ENCODE assay signal across 8 cellular contexts in genomic region chr16:88784856-88785105, GRCh38. TPM values are rescaled to one million over a fixed set of nuclear protein-coding genes. Genes with fewer than 3 reads are reported as not detected.
DNase-seq lines count a peak whose midpoint lies in the region; ATAC-seq and TF ChIP-seq lines count a peak whose summit lies in the region.

No MANE protein-coding gene starts in this region.

- TF ChIP-seq CTCF in GM12875 (IDR thresholded peaks at IDR 0.05; ENCODE audit: borderline replicate concordance, insufficient read depth, low read depth, low read length) (no peak), SK-N-SH (IDR thresholded peaks at IDR 0.05) (no peak)

- peaks cover 41% of the 10 kb centered on the region for H4K20me1 ChIP-seq in SK-N-SH (ENCODE audit: insufficient read depth)

- peaks cover 55% of the 10 kb centered on the region for H3K79me2 ChIP-seq in SK-N-SH (ENCODE audit: insufficient read depth)

- H3K9me2 ChIP-seq in SK-N-SH: no peaks in the 10 kb centered on the region

- H3K36me3 ChIP-seq in SK-N-SH (replicated peaks in 1 of 2; ENCODE audit: control insufficient read depth in 1 of 2, insufficient read depth in 2 of 2, low read length in 1 of 2): no peaks in the 10 kb centered on the region

- no peaks in the 10 kb centered on the region for H3K27me3 ChIP-seq in SK-N-SH (ENCODE audit: insufficient read depth)

- 0% methylated on average over 3 of the region's 32 CpGs for WGBS in SK-N-SH (ENCODE audit: low lambda C conversion rate)

- peak overlapping the region in 1 of 2 experiments; percentile 84; a peak in 2 of 4 replicates for H3K27ac ChIP-seq in SK-N-SH (ENCODE audit: low read depth in 2 of 2, low read length in 1 of 2)

- no peak overlapping the region for H2AFZ ChIP-seq in SK-N-SH (ENCODE audit: low read depth)

- peaks cover 20% of the 10 kb centered on the region for H3F3A ChIP-seq in SK-N-SH (replicated peaks; ENCODE audit: insufficient read depth)

- intact Hi-C loops in Right ventricle myocardium superior (cut with DNase I): loop anchor here (2.0 kb wide), 1 partner anchor 40 kb away; no protein-coding TSS in a partner anchor

- peak overlapping the region; percentile 81 for H3K4me3 ChIP-seq in GM12875 (ENCODE audit: low read depth, low read length)
- H3K4me3 ChIP-seq in SK-N-SH (ENCODE audit: low read depth in 2 of 2, low read length in 1 of 2): peak overlapping the region; percentile 58 to 76
- peak overlapping the region; percentile 70 for H3K4me3 ChIP-seq in skeletal muscle cell (ENCODE audit: low read depth, low read length)

- POLR2A ChIA-PET in SK-N-SH (lab: Yijun Ruan, JAX): no interaction called here

- ATAC-seq in Right ventricle myocardium superior (ENCODE audit: poor library complexity): peak; percentile 32

- peak overlapping the region; percentile 81 for H3K9ac ChIP-seq in SK-N-SH

- H3K4me2 ChIP-seq in SK-N-SH: peak overlapping the region; percentile 91

- no peak for TF ChIP-seq RAD21 in SK-N-SH (IDR thresholded peaks at IDR 0.05; ENCODE audit: low read length)

- TF ChIP-seq EP300 in SK-N-SH (IDR thresholded peaks at IDR 0.05; ENCODE audit: borderline replicate concordance in 1 of 2, low read depth in 1 of 2, low read length in 1 of 2): no peak

- CTCF ChIA-PET in SK-N-SH (lab: Yijun Ruan, JAX): interaction anchor here (0.7 to 4.1 kb wide), 4 partner anchors 18 to 1124 kb away, joined by 3 to 31 read pairs (median 6); no protein-coding TSS in a partner anchor

- no peaks in the 10 kb centered on the region for H3K9me3 ChIP-seq in SK-N-SH

- DNase-seq in SK-N-SH: no peak
- no peak for DNase-seq in Right ventricle myocardium superior
- no peak for DNase-seq in skeletal muscle cell (ENCODE audit: low read depth)
- DNase-seq in NCI-H1436 (lab: John Stamatoyannopoulos, UW): no peak
- DNase-seq in ecto neural progenitor cell (ENCODE audit: low spot score): no peak
- DNase-seq in HT-29 (ENCODE audit: low spot score): no peak
- no peak for DNase-seq in NCI-H2081 treated with DMSO at 0.1 percent for 48 hours (lab: John Stamatoyannopoulos, UW)

- peaks cover 0 to 41% of the 10 kb centered on the region in 2 experiments; a peak in 3 of 4 replicates for H3K4me1 ChIP-seq in SK-N-SH (ENCODE audit: control insufficient read depth in 1 of 2, insufficient read depth in 2 of 2, low read depth in 1 of 2, low read length in 1 of 2)

TF ChIP-seq in SK-N-SH, 30 proteins besides CTCF, POLR2A, EP300 and RAD21:
- no peak for TF ChIP-seq REST (IDR thresholded peaks at IDR 0.05; ENCODE audit: low read depth, low read length)
- no peak for TF ChIP-seq JUND (IDR thresholded peaks at IDR 0.05)
- no peak for TF ChIP-seq MXI1 (IDR thresholded peaks at IDR 0.05; ENCODE audit: low read depth, low read length)
- TF ChIP-seq, protein P1, sequence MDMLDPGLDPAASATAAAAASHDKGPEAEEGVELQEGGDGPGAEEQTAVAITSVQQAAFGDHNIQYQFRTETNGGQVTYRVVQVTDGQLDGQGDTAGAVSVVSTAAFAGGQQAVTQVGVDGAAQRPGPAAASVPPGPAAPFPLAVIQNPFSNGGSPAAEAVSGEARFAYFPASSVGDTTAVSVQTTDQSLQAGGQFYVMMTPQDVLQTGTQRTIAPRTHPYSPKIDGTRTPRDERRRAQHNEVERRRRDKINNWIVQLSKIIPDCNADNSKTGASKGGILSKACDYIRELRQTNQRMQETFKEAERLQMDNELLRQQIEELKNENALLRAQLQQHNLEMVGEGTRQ (IDR thresholded peaks at IDR 0.05; ENCODE audit: borderline replicate concordance, low read depth, low read length): no peak
- TF ChIP-seq FOSL2 (IDR thresholded peaks at IDR 0.05; ENCODE audit: borderline replicate concordance, low read depth): no peak
- TF ChIP-seq POLR2AphosphoS5 (IDR thresholded peaks at IDR 0.05; ENCODE audit: low read depth, low read length): no peak
- TF ChIP-seq, protein P2, sequence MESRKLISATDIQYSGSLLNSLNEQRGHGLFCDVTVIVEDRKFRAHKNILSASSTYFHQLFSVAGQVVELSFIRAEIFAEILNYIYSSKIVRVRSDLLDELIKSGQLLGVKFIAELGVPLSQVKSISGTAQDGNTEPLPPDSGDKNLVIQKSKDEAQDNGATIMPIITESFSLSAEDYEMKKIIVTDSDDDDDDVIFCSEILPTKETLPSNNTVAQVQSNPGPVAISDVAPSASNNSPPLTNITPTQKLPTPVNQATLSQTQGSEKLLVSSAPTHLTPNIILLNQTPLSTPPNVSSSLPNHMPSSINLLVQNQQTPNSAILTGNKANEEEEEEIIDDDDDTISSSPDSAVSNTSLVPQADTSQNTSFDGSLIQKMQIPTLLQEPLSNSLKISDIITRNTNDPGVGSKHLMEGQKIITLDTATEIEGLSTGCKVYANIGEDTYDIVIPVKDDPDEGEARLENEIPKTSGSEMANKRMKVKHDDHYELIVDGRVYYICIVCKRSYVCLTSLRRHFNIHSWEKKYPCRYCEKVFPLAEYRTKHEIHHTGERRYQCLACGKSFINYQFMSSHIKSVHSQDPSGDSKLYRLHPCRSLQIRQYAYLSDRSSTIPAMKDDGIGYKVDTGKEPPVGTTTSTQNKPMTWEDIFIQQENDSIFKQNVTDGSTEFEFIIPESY (IDR thresholded peaks at IDR 0.05; ENCODE audit: borderline replicate concordance, low read depth): no peak
- TF ChIP-seq GABPA (IDR thresholded peaks at IDR 0.05; ENCODE audit: low read depth): no peak
- TF ChIP-seq EZH2phosphoT487 (IDR thresholded peaks at IDR 0.05; ENCODE audit: borderline replicate concordance, low read depth): no peak
- no peak for TF ChIP-seq YY1 (IDR thresholded peaks at IDR 0.05; ENCODE audit: low read depth)
- TF ChIP-seq GATA2 (CRISPR knock-in tag; IDR thresholded peaks at IDR 0.05): no peak
- TF ChIP-seq RXRA (IDR thresholded peaks at IDR 0.05; ENCODE audit: borderline replicate concordance, low read depth): no peak
- TF ChIP-seq IRF3 (IDR thresholded peaks at IDR 0.05; ENCODE audit: low read depth, low read length): no peak
- TF ChIP-seq, protein P3, sequence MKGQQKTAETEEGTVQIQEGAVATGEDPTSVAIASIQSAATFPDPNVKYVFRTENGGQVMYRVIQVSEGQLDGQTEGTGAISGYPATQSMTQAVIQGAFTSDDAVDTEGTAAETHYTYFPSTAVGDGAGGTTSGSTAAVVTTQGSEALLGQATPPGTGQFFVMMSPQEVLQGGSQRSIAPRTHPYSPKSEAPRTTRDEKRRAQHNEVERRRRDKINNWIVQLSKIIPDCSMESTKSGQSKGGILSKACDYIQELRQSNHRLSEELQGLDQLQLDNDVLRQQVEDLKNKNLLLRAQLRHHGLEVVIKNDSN (IDR thresholded peaks at IDR 0.05; ENCODE audit: borderline replicate concordance, low read depth): no peak

RNA-seq across cellular contexts. Expression of gene PIEZO1, which starts 0.2 kb away (rescaled TPM):
- 111 and 184 TPM in 2 replicates for polyA plus RNA-seq in SK-N-SH (2012; rRNA removed)
- 45.3 and 86.3 TPM in 2 replicates for polyA plus RNA-seq in SK-N-SH (2012; cell fraction: cytosol; rRNA removed)
- 670 and 1,039 TPM in 2 replicates for polyA plus RNA-seq in SK-N-SH (2012; cell fraction: nucleus; rRNA removed)
- total RNA-seq in Right ventricle myocardium superior: 15.9 TPM
- 327 and 375 TPM in 2 replicates for total RNA-seq in HT-29 (2014; rRNA removed; shearing (Covaris generic))

RNA-seq across cellular contexts. Expression of gene CDT1, which starts 18.8 kb away (rescaled TPM):
- polyA plus RNA-seq in SK-N-SH (2012; rRNA removed): 3.1 and 6.1 TPM in 2 replicates
- 1.5 and 4.3 TPM in 2 replicates for polyA plus RNA-seq in SK-N-SH (2012; cell fraction: cytosol; rRNA removed)
- polyA plus RNA-seq in SK-N-SH (2012; cell fraction: nucleus; rRNA removed): 8.0 and 8.2 TPM in 2 replicates
- 1.00 TPM for total RNA-seq in Right ventricle myocardium superior
- total RNA-seq in HT-29 (2014; rRNA removed; shearing (Covaris generic)): 120 and 146 TPM in 2 replicates

RNA-seq across cellular contexts. Expression of gene APRT, which starts 26.9 kb away (rescaled TPM):
- 178 and 192 TPM in 2 replicates for polyA plus RNA-seq in SK-N-SH (2012; rRNA removed)
- 87.4 and 115 TPM in 2 replicates for polyA plus RNA-seq in SK-N-SH (2012; cell fraction: cytosol; rRNA removed)
- polyA plus RNA-seq in SK-N-SH (2012; cell fraction: nucleus; rRNA removed): 186 and 231 TPM in 2 replicates
- total RNA-seq in Right ventricle myocardium superior: 40.4 TPM
- 669 and 675 TPM in 2 replicates for total RNA-seq in HT-29 (2014; rRNA removed; shearing (Covaris generic))

Comparison
In these comparisons a context has a peak if more than half of its experiments do, and no peak if none do; other contexts are left out.
1. RNA of gene PIEZO1, which starts 0.2 kb away (total RNA-seq): 327 to 375 TPM in HT-29; 15.9 TPM in Right ventricle myocardium superior (single experiment); every median in the first group is over 10 times any median in the second.
2. RNA of gene CDT1, which starts 18.8 kb away (total RNA-seq): 120 to 146 TPM in HT-29; 1.00 TPM in Right ventricle myocardium superior (single experiment); every median in the first group is over 10 times any median in the second.
3. RNA of gene APRT, which starts 26.9 kb away (total RNA-seq): 669 to 675 TPM in HT-29; 40.4 TPM in Right ventricle myocardium superior (single experiment); every median in the first group is over 10 times any median in the second.
4. Peak in every context shown above with its lines, with median percentiles within 50 percentile points of each other: H3K4me3 ChIP-seq.